10 cellular contexts compared by ENCODE assay signal in genomic region chr12:123278150-123278627, GRCh38. TPM values are rescaled to one million over a fixed set of nuclear protein-coding genes. Genes with fewer than 3 reads are reported as not detected.
DNase-seq lines count a peak whose midpoint lies in the region; ATAC-seq and TF ChIP-seq lines count a peak whose summit lies in the region.
"Had no signal": no experiment of that assay in that cellular context is flagged by ENCODE, and none has a peak within 500 bp of the region (broad histone marks: within the 10 kb centered on the region; RNA-seq: fewer than 3 reads in every experiment).

No MANE protein-coding gene starts in this region.

- CTCF ChIA-PET in A673 (lab: Charles Lee) (interaction anchor here (0.5 to 0.7 kb wide), 2 partner anchors 34 to 1629 kb away, joined by 3 to 4 read pairs; no protein-coding TSS in a partner anchor), SK-N-SH (lab: Yijun Ruan, JAX) (interaction anchor here (0.7 kb wide), 1 partner anchor 475 kb away, joined by 3 read pairs; no protein-coding TSS in a partner anchor)

- H3K9me3 ChIP-seq in A673 (ENCODE audit: low read depth, low read length, poor library complexity, severe bottlenecking) (no peaks in the 10 kb centered on the region), SK-N-SH (no peaks in the 10 kb centered on the region)

- no peak overlapping the region for H3K9ac ChIP-seq in SK-N-SH

- H3K27me3 ChIP-seq in A673 (replicated peaks; ENCODE audit: insufficient read depth, low read depth, low read length, poor library complexity) (no peaks in the 10 kb centered on the region), SK-N-SH (ENCODE audit: insufficient read depth) (no peaks in the 10 kb centered on the region)

- H3K36me3 ChIP-seq in A673 (ENCODE audit: insufficient read depth, low read length, poor library complexity, severe bottlenecking) = no peaks in the 10 kb centered on the region
- H3K36me3 ChIP-seq in SK-N-SH (replicated peaks in 1 of 2; ENCODE audit: control insufficient read depth in 1 of 2, insufficient read depth in 2 of 2, low read length in 1 of 2) = no peaks in the 10 kb centered on the region

- H3K79me2 ChIP-seq in SK-N-SH (ENCODE audit: insufficient read depth) = peaks cover 2% of the 10 kb centered on the region; the same call in 1 of the 2 replicates

- H4K20me1 ChIP-seq in SK-N-SH (ENCODE audit: insufficient read depth) = no peaks in the 10 kb centered on the region

- no peak for TF ChIP-seq CTCF in A673 (conservative IDR thresholded peaks at IDR 0.05; ENCODE audit: low read depth, low read length)
- TF ChIP-seq CTCF in SK-N-SH (IDR thresholded peaks at IDR 0.05) = no peak

- TF ChIP-seq RAD21 in SK-N-SH (IDR thresholded peaks at IDR 0.05; ENCODE audit: low read length) = no peak

- BruUV-seq in A673 (replicated peaks; lab: Mats Ljungman, UMichigan) = no TSS peak

- peak overlapping the region; percentile 96 for H3K27ac Mint-ChIP-seq in activated T-helper 17 cell treated with anti-CD3 and anti-CD28 coated beads, Interleukin-2, amount 50 U/mL, for 72 hours

- 96% methylated on average over 2 of the region's 2 CpGs for WGBS in SK-N-SH (ENCODE audit: low lambda C conversion rate)

- no peak overlapping the region for H2AFZ ChIP-seq in SK-N-SH (ENCODE audit: low read depth)

- peaks cover 6% of the 10 kb centered on the region for H3K4me1 Mint-ChIP-seq in activated T-helper 17 cell treated with anti-CD3 and anti-CD28 coated beads, Interleukin-2, amount 50 U/mL, for 72 hours

- H3K9me2 ChIP-seq in SK-N-SH = no peaks in the 10 kb centered on the region

- no peaks in the 10 kb centered on the region for H3K27me3 Mint-ChIP-seq in activated T-helper 17 cell treated with anti-CD3 and anti-CD28 coated beads, Interleukin-2, amount 50 U/mL, for 72 hours

- H3K27ac ChIP-seq in A673 (ENCODE audit: low read depth, low read length, poor library complexity, severe bottlenecking) (no peak overlapping the region), SK-N-SH (ENCODE audit: low read depth in 2 of 2, low read length in 1 of 2) (no peak overlapping the region)

- TF ChIP-seq EP300 in SK-N-SH (IDR thresholded peaks at IDR 0.05; ENCODE audit: borderline replicate concordance in 1 of 2, low read depth in 1 of 2, low read length in 1 of 2) = no peak

- peak; percentile 91 for ATAC-seq in GM19043 (IDR thresholded peaks at IDR 0.05; ENCODE audit: low read depth, unreplicated experiment)
- peak; percentile 84 for ATAC-seq in HG03159 (IDR thresholded peaks at IDR 0.05; ENCODE audit: unreplicated experiment)
- ATAC-seq in activated T-helper 17 cell treated with anti-CD3 and anti-CD28 coated beads, Interleukin-2, amount 50 U/mL, for 72 hours (replicated peaks) = peak; percentile 95
- ATAC-seq in esophagus mucosa = no peak

- H3K4me3 ChIP-seq in A673 (ENCODE audit: low read depth, low read length, poor library complexity, severe bottlenecking) = no peak overlapping the region
- no peak overlapping the region for H3K4me3 ChIP-seq in SK-N-SH (ENCODE audit: low read depth in 2 of 2, low read length in 1 of 2)
- H3K4me3 ChIP-seq: skin epidermis had no signal

- DNase-seq in A673 (ENCODE audit: low spot score) (peak; percentile 20), NCI-H1105 (lab: John Stamatoyannopoulos, UW) (no peak), inferior parietal cortex (ENCODE audit: extremely low spot score) (no peak), SK-N-SH (no peak)
- DNase-seq: activated CD4-positive, alpha-beta T cell treated with anti-CD3 and anti-CD28 coated beads for 4 hours had no signal

- H3K4me1 ChIP-seq in A673 (ENCODE audit: insufficient read depth, low read length, poor library complexity, severe bottlenecking) = no peaks in the 10 kb centered on the region
- H3K4me1 ChIP-seq in SK-N-SH (ENCODE audit: control insufficient read depth in 1 of 2, insufficient read depth in 2 of 2, low read depth in 1 of 2, low read length in 1 of 2) = no peaks in the 10 kb centered on the region

- H3K9me3 Mint-ChIP-seq in activated T-helper 17 cell treated with anti-CD3 and anti-CD28 coated beads, Interleukin-2, amount 50 U/mL, for 72 hours = peaks cover 3% of the 10 kb centered on the region

- intact Hi-C loops in A673 (cut with micrococcal nuclease; ENCODE audit: unreplicated experiment) = no loop called here

- POLR2A ChIA-PET in A673 (lab: Charles Lee; ENCODE audit: low non-redundant PET) = interaction anchor here (0.6 to 0.7 kb wide), 2 partner anchors 78 to 98 kb away, joined by 5 to 10 read pairs; no protein-coding TSS in a partner anchor
- POLR2A ChIA-PET in SK-N-SH (lab: Yijun Ruan, JAX) = no interaction called here

- H3K4me3 Mint-ChIP-seq in activated T-helper 17 cell treated with anti-CD3 and anti-CD28 coated beads, Interleukin-2, amount 50 U/mL, for 72 hours = peak overlapping the region; percentile 64

- H3F3A ChIP-seq in SK-N-SH (replicated peaks; ENCODE audit: insufficient read depth) = no peaks in the 10 kb centered on the region

- no peaks in the 10 kb centered on the region for H3K36me3 Mint-ChIP-seq in activated T-helper 17 cell treated with anti-CD3 and anti-CD28 coated beads, Interleukin-2, amount 50 U/mL, for 72 hours (ENCODE audit: low read depth)

- H3K4me2 ChIP-seq in SK-N-SH = no peak overlapping the region

TF ChIP-seq in SK-N-SH, 30 proteins besides CTCF, POLR2A, EP300 and RAD21:
- no peak for TF ChIP-seq TAF1 (IDR thresholded peaks at IDR 0.05; ENCODE audit: borderline replicate concordance, low read depth, low read length)

RNA-seq across cellular contexts. Expression of gene CDK2AP1, which starts 6.5 kb away (rescaled TPM):
- 136 and 140 TPM in 2 replicates for total RNA-seq in A673 (2021)
- 10 to 100 TPM; 25.1 to 41.9 TPM for total RNA-seq in activated T-helper 17 cell treated with anti-CD3 and anti-CD28 coated beads, Interleukin-2, amount 50 U/mL, for 72 hours
- total RNA-seq in esophagus mucosa = 109 TPM
- 208 and 231 TPM in 2 replicates for polyA plus RNA-seq in SK-N-SH (2012; rRNA removed)
- 338 and 421 TPM in 2 replicates for polyA plus RNA-seq in SK-N-SH (2012; cell fraction: cytosol; rRNA removed)
- 37.9 and 59.8 TPM in 2 replicates for polyA plus RNA-seq in SK-N-SH (2012; cell fraction: nucleus; rRNA removed)

RNA-seq across cellular contexts. Expression of gene MTRFR, which starts 45.0 kb away (rescaled TPM):
- 21.9 and 26.3 TPM in 2 replicates for total RNA-seq in A673 (2021)
- total RNA-seq in activated T-helper 17 cell treated with anti-CD3 and anti-CD28 coated beads, Interleukin-2, amount 50 U/mL, for 72 hours = 10 to 100 TPM; 26.8 to 32.3 TPM
- total RNA-seq in esophagus mucosa = 7.7 TPM
- 6.6 and 7.5 TPM in 2 replicates for polyA plus RNA-seq in SK-N-SH (2012; rRNA removed)
- 7.1 and 8.2 TPM in 2 replicates for polyA plus RNA-seq in SK-N-SH (2012; cell fraction: cytosol; rRNA removed)
- polyA plus RNA-seq in SK-N-SH (2012; cell fraction: nucleus; rRNA removed) = 4.5 and 5.4 TPM in 2 replicates

RNA-seq across cellular contexts. Expression of gene MPHOSPH9, which starts 45.2 kb away (rescaled TPM):
- total RNA-seq in A673 (2021) (80.8 and 95.7 TPM in 2 replicates), esophagus mucosa (13.0 TPM)
- total RNA-seq in activated T-helper 17 cell treated with anti-CD3 and anti-CD28 coated beads, Interleukin-2, amount 50 U/mL, for 72 hours = 10 to 100 TPM; 72.3 to 77.1 TPM
- 8.2 and 9.0 TPM in 2 replicates for polyA plus RNA-seq in SK-N-SH (2012; rRNA removed)
- 8.9 and 11.0 TPM in 2 replicates for polyA plus RNA-seq in SK-N-SH (2012; cell fraction: cytosol; rRNA removed)
- polyA plus RNA-seq in SK-N-SH (2012; cell fraction: nucleus; rRNA removed) = 17.8 and 27.7 TPM in 2 replicates
